ENCODE assay signal across 30 cellular contexts in the genomic region with DNA sequence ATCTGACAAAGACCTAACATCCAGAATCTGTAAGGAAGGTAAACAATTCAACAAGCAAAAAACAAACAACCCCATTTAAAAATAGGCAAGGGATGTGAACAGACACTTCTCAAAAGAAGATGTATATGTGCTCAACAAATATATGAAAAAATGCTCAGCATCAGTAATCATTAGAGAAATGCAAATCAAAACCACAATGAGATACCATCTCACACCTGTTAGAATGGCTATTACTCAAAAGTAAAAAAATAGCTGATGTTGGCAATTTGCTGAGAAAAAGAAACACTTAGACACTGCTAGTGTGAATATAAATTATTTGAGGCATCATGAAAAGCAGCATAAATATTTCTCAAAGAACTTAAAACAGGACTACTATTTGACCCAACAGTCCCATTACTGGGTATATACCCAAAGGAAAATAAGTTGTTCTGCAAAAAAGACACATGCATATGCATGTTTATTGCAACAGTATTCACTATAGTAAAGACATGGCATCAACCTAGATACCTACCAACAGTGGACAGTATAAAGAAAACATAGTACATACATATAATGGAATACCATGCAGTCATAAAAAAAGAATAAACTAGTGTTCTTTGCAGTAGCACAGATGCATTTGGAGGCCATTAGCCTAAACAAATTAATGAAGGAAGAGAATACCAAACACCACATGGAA.
DNase-seq lines count a peak whose midpoint lies in the region; ATAC-seq, FAIRE-seq and TF ChIP-seq lines count a peak whose summit lies in the region.
"Had no signal": no experiment of that assay in that cellular context is flagged by ENCODE, and none has a peak within 500 bp of the region (broad histone marks: within the 10 kb centered on the region; RNA-seq: fewer than 3 reads in every experiment).

No MANE protein-coding gene starts in this region.

- H4K20me1 ChIP-seq in HepG2 (ENCODE audit: insufficient read depth, low read length): no peaks in the 10 kb centered on the region

- TF ChIP-seq RAD21 in HepG2 (CRISPR knock-in tag; IDR thresholded peaks at IDR 0.05): no peak

- no peak for FAIRE-seq in HepG2 (lab: Jason Lieb, UNC)
- FAIRE-seq: GM12891, H1 had no signal

- TF ChIP-seq EP300 in HepG2 (IDR thresholded peaks at IDR 0.05; ENCODE audit: low read depth in 2 of 2, low read length in 2 of 2) (no peak), HepG2 (CRISPR knock-in tag; IDR thresholded peaks at IDR 0.05; ENCODE audit: borderline replicate concordance) (no peak)

- ATAC-seq in HepG2 (no peak), right lobe of liver (no peak), HG02884 (IDR thresholded peaks at IDR 0.05; ENCODE audit: unreplicated experiment) (peak; percentile 74), HG03565 (IDR thresholded peaks at IDR 0.05; ENCODE audit: unreplicated experiment) (peak; percentile 36), body of pancreas (no peak)
- ATAC-seq: T-cell had no signal

- no peak overlapping the region for H2AFZ ChIP-seq in HepG2 (ENCODE audit: low read length)
- H2AFZ ChIP-seq: PC-9 had no signal

- no peak overlapping the region for H3K9ac ChIP-seq in HepG2 (ENCODE audit: insufficient read depth, low read depth, low read length)

- POLR2A ChIA-PET in HepG2 (lab: Yijun Ruan, JAX): no interaction called here

- no TSS peak for BruUV-seq in HepG2 (replicated peaks; lab: Mats Ljungman, UMichigan)

- DNase-seq in HepG2 (ENCODE audit: low spot score) (no peak), right lobe of liver (no peak), dorsolateral prefrontal cortex (no peak), body of pancreas (no peak), NCI-H2196 (lab: John Stamatoyannopoulos, UW; ENCODE audit: unreplicated experiment) (no peak)
- DNase-seq: ACHN; BE2C; CD8-positive, alpha-beta memory T cell; DMS 273 treated with DMSO at 0.1 percent for 48 hours; DMS79; EL; GDM1; HCEC 1CT; Karpas-422; MV-4-11; NCI-H1105; NCI-H2029; NCI-H446 treated with DMSO at 0.1 percent for 48 hours; NCI-H526; NCI-H82; PC-9; Right ventricle myocardium superior; RPMI8226; T-cell had no signal

- TF ChIP-seq CTCF in HepG2 (CRISPR knock-in tag; IDR thresholded peaks at IDR 0.05) (no peak), right lobe of liver (IDR thresholded peaks at IDR 0.05) (no peak), dorsolateral prefrontal cortex (IDR thresholded peaks at IDR 0.05 in 54 of 56, conservative IDR thresholded peaks at IDR 0.05 in 2 of 56; ENCODE audit: low read depth in 1 of 56, partially characterized antibody in 56 of 56) (no peak), body of pancreas (IDR thresholded peaks at IDR 0.05) (no peak)

- CTCF ChIA-PET in HepG2 (lab: Yijun Ruan, JAX; ENCODE audit: low intra/inter-chr PET ratio, low total read pairs): no interaction called here

- no peaks in the 10 kb centered on the region for H3K79me2 ChIP-seq in HepG2 (ENCODE audit: insufficient read depth, low read length)

- TF ChIP-seq POLR2A in HepG2 (IDR thresholded peaks at IDR 0.05; ENCODE audit: insufficient read depth in 1 of 2, low read depth in 2 of 2, low read length in 2 of 2): no peak
- no peak for TF ChIP-seq POLR2A in right lobe of liver (IDR thresholded peaks at IDR 0.05)
- TF ChIP-seq POLR2A in body of pancreas (IDR thresholded peaks at IDR 0.05): no peak

- H3K27ac ChIP-seq in HepG2 (ENCODE audit: extremely low read length, insufficient read depth, low read length) (no peak overlapping the region), right lobe of liver (no peak overlapping the region), dorsolateral prefrontal cortex (no peak overlapping the region), body of pancreas (no peak overlapping the region)
- H3K27ac ChIP-seq: 22Rv1, HL-60, PC-9 had no signal

- no peak overlapping the region for H3K4me2 ChIP-seq in HepG2 (ENCODE audit: low read depth, low read length)
- H3K4me2 ChIP-seq: PC-9 had no signal

- H3K4me3 ChIP-seq in HepG2 (replicated peaks in 1 of 3; ENCODE audit: insufficient read depth in 1 of 3, low read depth in 2 of 3, low read length in 3 of 3) (no peak overlapping the region), right lobe of liver (no peak overlapping the region), dorsolateral prefrontal cortex (no peak overlapping the region), body of pancreas (no peak overlapping the region)
- H3K4me3 ChIP-seq: PC-9 had no signal

- H3K36me3 ChIP-seq in HepG2 (replicated peaks in 1 of 2; ENCODE audit: control insufficient read depth in 1 of 2, insufficient read depth in 2 of 2, low read length in 2 of 2) (no peaks in the 10 kb centered on the region), right lobe of liver (no peaks in the 10 kb centered on the region), body of pancreas (replicated peaks in 1 of 2; ENCODE audit: insufficient read depth in 1 of 2, low read depth in 2 of 2) (no peaks in the 10 kb centered on the region)
- H3K36me3 ChIP-seq: BE2C had no signal

- no peaks in the 10 kb centered on the region for H3K27me3 ChIP-seq in HepG2 (ENCODE audit: control insufficient read depth in 1 of 2, insufficient read depth in 2 of 2, low read length in 2 of 2)
- no peaks in the 10 kb centered on the region for H3K27me3 ChIP-seq in right lobe of liver
- no peaks in the 10 kb centered on the region for H3K27me3 ChIP-seq in dorsolateral prefrontal cortex
- no peaks in the 10 kb centered on the region for H3K27me3 ChIP-seq in body of pancreas

- intact Hi-C loops in HepG2 (cut with micrococcal nuclease; ENCODE audit: unreplicated experiment): no loop called here
- intact Hi-C loops in right lobe of liver (cut with DNase I): no loop called here
- intact Hi-C loops in dorsolateral prefrontal cortex (cut with DNase I): no loop called here
- intact Hi-C loops in body of pancreas (cut with DNase I): no loop called here

- in situ Hi-C loops in HepG2 (cut with HindIII; ENCODE audit: extremely low pct_ligation_motif_present, low pct_unique_long_range_greater_than_20kb): no loop called here

- no peaks in the 10 kb centered on the region for H3K4me1 ChIP-seq in HepG2 (ENCODE audit: insufficient read depth, low read length)
- no peaks in the 10 kb centered on the region for H3K4me1 ChIP-seq in right lobe of liver
- no peaks in the 10 kb centered on the region for H3K4me1 ChIP-seq in body of pancreas
- H3K4me1 ChIP-seq: BE2C had no signal

- H3K9me3 ChIP-seq in HepG2 (ENCODE audit: low read length): no peaks in the 10 kb centered on the region
- H3K9me3 ChIP-seq in right lobe of liver: no peaks in the 10 kb centered on the region
- H3K9me3 ChIP-seq in body of pancreas: no peaks in the 10 kb centered on the region
- H3K9me3 ChIP-seq: BE2C had no signal

TF ChIP-seq in HepG2, 621 proteins besides CTCF, POLR2A, EP300 and RAD21 (continues in another document):
- TF ChIP-seq MTERF4 (CRISPR knock-in tag; IDR thresholded peaks at IDR 0.05) (no peak), ZFP90 (CRISPR knock-in tag; IDR thresholded peaks at IDR 0.05; ENCODE audit: borderline replicate concordance) (no peak), PRDM15 (CRISPR knock-in tag; IDR thresholded peaks at IDR 0.05) (no peak), MAFF (IDR thresholded peaks at IDR 0.05; ENCODE audit: low read depth, low read length) (peak; percentile 57; the same call in 1 of the 2 replicates), ZNF44 (CRISPR knock-in tag; IDR thresholded peaks at IDR 0.05) (no peak), KAT7 (CRISPR knock-in tag; IDR thresholded peaks at IDR 0.05; ENCODE audit: borderline replicate concordance) (no peak)
- TF ChIP-seq, protein P1, sequence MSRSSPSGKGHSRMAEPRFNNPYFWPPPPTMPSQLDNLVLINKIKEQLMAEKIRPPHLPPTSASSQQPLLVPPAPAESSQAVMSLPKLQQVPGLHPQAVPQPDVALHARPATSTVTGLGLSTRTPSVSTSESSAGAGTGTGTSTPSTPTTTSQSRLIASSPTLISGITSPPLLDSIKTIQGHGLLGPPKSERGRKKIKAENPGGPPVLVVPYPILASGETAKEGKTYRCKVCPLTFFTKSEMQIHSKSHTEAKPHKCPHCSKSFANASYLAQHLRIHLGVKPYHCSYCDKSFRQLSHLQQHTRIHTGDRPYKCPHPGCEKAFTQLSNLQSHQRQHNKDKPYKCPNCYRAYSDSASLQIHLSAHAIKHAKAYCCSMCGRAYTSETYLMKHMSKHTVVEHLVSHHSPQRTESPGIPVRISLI (CRISPR knock-in tag; IDR thresholded peaks at IDR 0.05; ENCODE audit: borderline replicate concordance): no peak

Comparison
In these comparisons a context has a peak if more than half of its experiments do, and no peak if none do; other contexts are left out.
1. ATAC-seq: peak in HG02884 (single experiment) and HG03565 (single experiment); none in HepG2 (single experiment), right lobe of liver (0 of 4) and body of pancreas (single experiment).